ENCODE assay signal across 8 cellular contexts in the genomic region with DNA sequence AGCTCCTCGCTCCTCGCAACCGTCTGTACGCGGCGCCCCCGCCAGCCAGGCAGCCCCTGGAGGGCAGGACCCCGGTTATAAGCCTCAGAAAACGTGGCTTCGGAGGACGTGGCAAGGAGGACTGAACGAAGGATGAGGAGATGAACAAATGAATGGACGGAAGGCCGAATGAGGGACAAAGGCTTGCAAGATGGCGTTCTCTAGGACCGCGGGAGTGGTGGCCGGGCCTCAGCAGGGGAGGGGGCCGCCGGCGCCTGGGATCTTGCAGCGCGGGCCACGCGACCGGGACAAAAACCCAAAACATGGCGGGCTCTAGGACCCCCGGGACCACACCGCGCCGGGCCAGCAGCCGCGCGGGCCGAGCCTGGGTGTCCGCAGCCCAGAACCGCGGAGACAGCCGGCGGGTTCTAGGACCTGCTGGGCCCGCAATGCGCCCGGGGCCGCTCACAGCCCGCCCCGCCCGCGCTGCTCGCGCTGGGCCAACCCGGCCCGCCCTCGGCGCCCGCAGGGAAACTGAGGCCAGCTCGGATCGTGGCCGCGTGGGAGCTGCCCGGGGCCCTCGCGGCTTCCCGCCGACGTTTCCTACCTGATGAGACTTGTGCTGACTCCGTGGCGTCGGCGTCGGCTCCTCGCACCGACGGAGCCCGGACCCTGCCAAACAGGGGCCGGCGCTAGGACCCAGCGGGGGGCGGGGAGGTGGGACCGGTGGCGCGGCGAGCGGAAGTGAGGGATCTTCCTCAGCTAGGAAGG. TPM values are rescaled to one million over a fixed set of nuclear protein-coding genes. Genes with fewer than 3 reads are reported as not detected.
A peak's percentile ranks its signal among the peaks of the same experiment; 100 is the strongest.
DNase-seq lines count a peak whose midpoint lies in the region; ATAC-seq and TF ChIP-seq lines count a peak whose summit lies in the region.

No MANE protein-coding gene starts in this region.

- ATAC-seq in GM21786 (IDR thresholded peaks at IDR 0.05; ENCODE audit: unreplicated experiment): peak; percentile 48
- peak; percentile 75 to 86 for ATAC-seq in natural killer cell treated with Interleukin-12 subunit alpha and Interleukin-12 subunit beta and Interleukin-15 and Interleukin-18, amount 100 ng/mL, for 72 hours

- peaks cover 24% of the 10 kb centered on the region for H3K4me1 Mint-ChIP-seq in activated T-helper 2 cell treated with anti-CD3 and anti-CD28 coated beads, Interferon-gamma antibody, Interleukin-2, Interleukin-4, amounts not matched to agents 10 μg/mL and 5 μg/mL and 100 μg/mL, durations not matched to agents 14 hours and 24 hours and 36 hours (ENCODE audit: low read depth)
- peaks cover 33 to 39% of the 10 kb centered on the region in 2 donors for H3K4me1 Mint-ChIP-seq in natural killer cell treated with Interleukin-12 subunit alpha and Interleukin-12 subunit beta and Interleukin-15 and Interleukin-18, amount 100 ng/mL, for 72 hours (ENCODE audit: low read depth in 2 of 2)

- peak overlapping the region; percentile 96 for H3K27ac Mint-ChIP-seq in activated T-helper 2 cell treated with anti-CD3 and anti-CD28 coated beads, Interferon-gamma antibody, Interleukin-2, Interleukin-4, amounts not matched to agents 10 μg/mL and 5 μg/mL and 100 μg/mL, durations not matched to agents 14 hours and 24 hours and 36 hours
- H3K27ac Mint-ChIP-seq in natural killer cell treated with Interleukin-12 subunit alpha and Interleukin-12 subunit beta and Interleukin-15 and Interleukin-18, amount 100 ng/mL, for 72 hours: peak overlapping the region; percentile 92 to 93

- H3K27me3 Mint-ChIP-seq in activated T-helper 2 cell treated with anti-CD3 and anti-CD28 coated beads, Interferon-gamma antibody, Interleukin-2, Interleukin-4, amounts not matched to agents 10 μg/mL and 5 μg/mL and 100 μg/mL, durations not matched to agents 14 hours and 24 hours and 36 hours (ENCODE audit: low read depth): no peaks in the 10 kb centered on the region
- H3K27me3 Mint-ChIP-seq in natural killer cell treated with Interleukin-12 subunit alpha and Interleukin-12 subunit beta and Interleukin-15 and Interleukin-18, amount 100 ng/mL, for 72 hours: no peaks in the 10 kb centered on the region

- peaks cover 84% of the 10 kb centered on the region for H3K79me2 ChIP-seq in DOHH2 (ENCODE audit: control insufficient read depth, low read length)
- H3K79me2 ChIP-seq in KMS-11 (ENCODE audit: insufficient read depth, low read depth): peaks cover 79% of the 10 kb centered on the region

- peak overlapping the region; percentile 94 for H3K4me2 ChIP-seq in DOHH2 (ENCODE audit: low read length)
- peak overlapping the region; percentile 75 for H3K4me2 ChIP-seq in KMS-11

- H3K27ac ChIP-seq in DOHH2 (ENCODE audit: low read depth, low read length) (peak overlapping the region; percentile 73), KMS-11 (peak overlapping the region; percentile 70)

- no peaks in the 10 kb centered on the region for H3K27me3 ChIP-seq in DOHH2 (ENCODE audit: control insufficient read depth, low read length)
- no peaks in the 10 kb centered on the region for H3K27me3 ChIP-seq in KMS-11 (ENCODE audit: insufficient read depth, low read depth)

- no peaks in the 10 kb centered on the region for H3K9me3 ChIP-seq in DOHH2 (ENCODE audit: control insufficient read depth, insufficient read depth, low read length)

- DNase-seq in RPMI8226 (peak; percentile 95), fibroblast of peridontal ligament (ENCODE audit: extremely low read depth) (peak; percentile 84)
- DNase-seq in activated T-helper 2 cell treated with anti-CD3 and anti-CD28 coated beads, Interferon-gamma antibody, Interleukin-2, Interleukin-4, amounts not matched to agents 10 μg/mL and 5 μg/mL and 100 μg/mL, durations not matched to agents 14 hours and 24 hours and 36 hours (ENCODE audit: low spot score): peak; percentile 85
- peak; percentile 94 for DNase-seq in natural killer cell treated with Interleukin-12 subunit alpha and Interleukin-12 subunit beta and Interleukin-15 and Interleukin-18, amount 100 ng/mL, for 72 hours (ENCODE audit: low spot score)
- peak; percentile 73 to 92 (median 82) for DNase-seq in stimulated activated naive CD4-positive, alpha-beta T cell (lab: John Stamatoyannopoulos, UW)

- H3K9ac ChIP-seq in KMS-11: peak overlapping the region; percentile 81

- 0 out of 2 replicates have a peak, but pooled peaks cover 2% of the 10 kb centered on the region for H3F3A ChIP-seq in DOHH2 (ENCODE audit: control insufficient read depth, insufficient read depth)

- H4K20me1 ChIP-seq in DOHH2 (ENCODE audit: control insufficient read depth, insufficient read depth, low read depth, low read length): peaks cover 5% of the 10 kb centered on the region; the same call in 1 of the 2 replicates
- no peaks in the 10 kb centered on the region for H4K20me1 ChIP-seq in KMS-11 (ENCODE audit: insufficient read depth)

- no peaks in the 10 kb centered on the region for H3K9me2 ChIP-seq in DOHH2 (replicated peaks; ENCODE audit: control insufficient read depth, low read length)

- peaks cover 26% of the 10 kb centered on the region for H3K36me3 Mint-ChIP-seq in activated T-helper 2 cell treated with anti-CD3 and anti-CD28 coated beads, Interferon-gamma antibody, Interleukin-2, Interleukin-4, amounts not matched to agents 10 μg/mL and 5 μg/mL and 100 μg/mL, durations not matched to agents 14 hours and 24 hours and 36 hours (ENCODE audit: low read depth)
- peaks cover 13% of the 10 kb centered on the region for H3K36me3 Mint-ChIP-seq in natural killer cell treated with Interleukin-12 subunit alpha and Interleukin-12 subunit beta and Interleukin-15 and Interleukin-18, amount 100 ng/mL, for 72 hours

- peak overlapping the region; percentile 90 for H2AFZ ChIP-seq in KMS-11 (ENCODE audit: low read depth)

- H3K9me3 Mint-ChIP-seq in activated T-helper 2 cell treated with anti-CD3 and anti-CD28 coated beads, Interferon-gamma antibody, Interleukin-2, Interleukin-4, amounts not matched to agents 10 μg/mL and 5 μg/mL and 100 μg/mL, durations not matched to agents 14 hours and 24 hours and 36 hours: no peaks in the 10 kb centered on the region
- no peaks in the 10 kb centered on the region for H3K9me3 Mint-ChIP-seq in natural killer cell treated with Interleukin-12 subunit alpha and Interleukin-12 subunit beta and Interleukin-15 and Interleukin-18, amount 100 ng/mL, for 72 hours

- H3K4me1 ChIP-seq in DOHH2 (ENCODE audit: control insufficient read depth, low read length) (peaks cover 22% of the 10 kb centered on the region), KMS-11 (ENCODE audit: low read depth, poor library complexity, severe bottlenecking) (peaks cover 25% of the 10 kb centered on the region)

- H3K4me3 ChIP-seq in DOHH2 (ENCODE audit: low read length): peak overlapping the region; percentile 91
- H3K4me3 ChIP-seq in KMS-11 (IDR thresholded peaks at IDR 0.05; ENCODE audit: insufficient read depth, low read depth, low read length): no peak overlapping the region

- intact Hi-C loops in activated T-helper 2 cell treated with anti-CD3 and anti-CD28 coated beads, Interferon-gamma antibody, Interleukin-2, Interleukin-4, amounts not matched to agents 10 μg/mL and 5 μg/mL and 100 μg/mL, durations not matched to agents 14 hours and 24 hours and 36 hours (cut with micrococcal nuclease): loop anchor here (1.0 to 5.0 kb wide), 2 partner anchors 34 to 116 kb away; partner anchors contain the start of genes BCKDK and SETD1A

- H3K36me3 ChIP-seq in DOHH2 (ENCODE audit: control insufficient read depth, low read length) (peaks cover 36% of the 10 kb centered on the region), KMS-11 (ENCODE audit: insufficient read depth) (no peaks in the 10 kb centered on the region; the same call in 1 of the 2 replicates)

- TF ChIP-seq CTCF in DOHH2 (IDR thresholded peaks at IDR 0.05; ENCODE audit: low read depth, low read length, poor library complexity, severe bottlenecking) (peak; percentile 4), KMS-11 (conservative IDR thresholded peaks at IDR 0.05; ENCODE audit: low read depth, low read length) (no peak)

- peak overlapping the region; percentile 99 for H3K4me3 Mint-ChIP-seq in activated T-helper 2 cell treated with anti-CD3 and anti-CD28 coated beads, Interferon-gamma antibody, Interleukin-2, Interleukin-4, amounts not matched to agents 10 μg/mL and 5 μg/mL and 100 μg/mL, durations not matched to agents 14 hours and 24 hours and 36 hours (ENCODE audit: low read depth)
- H3K4me3 Mint-ChIP-seq in natural killer cell treated with Interleukin-12 subunit alpha and Interleukin-12 subunit beta and Interleukin-15 and Interleukin-18, amount 100 ng/mL, for 72 hours: peak overlapping the region; percentile 98

RNA-seq across cellular contexts. Expression of gene ZNF668, which starts 0.8 kb away (rescaled TPM):
- 12.7 and 13.2 TPM in 2 replicates for total RNA-seq in activated T-helper 2 cell treated with anti-CD3 and anti-CD28 coated beads, Interferon-gamma antibody, Interleukin-2, Interleukin-4, amounts not matched to agents 10 μg/mL and 5 μg/mL and 100 μg/mL, durations not matched to agents 14 hours and 24 hours and 36 hours
- 10 to 100 TPM; 16.4 to 30.5 TPM for total RNA-seq in natural killer cell treated with Interleukin-12 subunit alpha and Interleukin-12 subunit beta and Interleukin-15 and Interleukin-18, amount 100 ng/mL, for 72 hours

RNA-seq across cellular contexts. Expression of gene ZNF646, which starts 1.0 kb away (rescaled TPM):
- 24.4 and 24.5 TPM in 2 replicates for total RNA-seq in activated T-helper 2 cell treated with anti-CD3 and anti-CD28 coated beads, Interferon-gamma antibody, Interleukin-2, Interleukin-4, amounts not matched to agents 10 μg/mL and 5 μg/mL and 100 μg/mL, durations not matched to agents 14 hours and 24 hours and 36 hours
- total RNA-seq in natural killer cell treated with Interleukin-12 subunit alpha and Interleukin-12 subunit beta and Interleukin-15 and Interleukin-18, amount 100 ng/mL, for 72 hours: 10 to 100 TPM; 25.8 to 26.3 TPM

RNA-seq across cellular contexts. Expression of gene PRSS53, which starts 15.5 kb away (rescaled TPM):
- 4.8 and 5.1 TPM in 2 replicates for total RNA-seq in activated T-helper 2 cell treated with anti-CD3 and anti-CD28 coated beads, Interferon-gamma antibody, Interleukin-2, Interleukin-4, amounts not matched to agents 10 μg/mL and 5 μg/mL and 100 μg/mL, durations not matched to agents 14 hours and 24 hours and 36 hours
- 1 to 10 TPM; 4.1 to 5.1 TPM for total RNA-seq in natural killer cell treated with Interleukin-12 subunit alpha and Interleukin-12 subunit beta and Interleukin-15 and Interleukin-18, amount 100 ng/mL, for 72 hours

RNA-seq across cellular contexts. Expression of gene VKORC1, which starts 21.3 kb away (rescaled TPM):
- total RNA-seq in activated T-helper 2 cell treated with anti-CD3 and anti-CD28 coated beads, Interferon-gamma antibody, Interleukin-2, Interleukin-4, amounts not matched to agents 10 μg/mL and 5 μg/mL and 100 μg/mL, durations not matched to agents 14 hours and 24 hours and 36 hours: 54.5 and 60.0 TPM in 2 replicates
- total RNA-seq in natural killer cell treated with Interleukin-12 subunit alpha and Interleukin-12 subunit beta and Interleukin-15 and Interleukin-18, amount 100 ng/mL, for 72 hours: 10 to 100 TPM; 65.2 to 84.6 TPM

RNA-seq across cellular contexts. Expression of gene BCKDK, which starts 34.9 kb away (rescaled TPM):
- total RNA-seq in activated T-helper 2 cell treated with anti-CD3 and anti-CD28 coated beads, Interferon-gamma antibody, Interleukin-2, Interleukin-4, amounts not matched to agents 10 μg/mL and 5 μg/mL and 100 μg/mL, durations not matched to agents 14 hours and 24 hours and 36 hours: 47.5 and 50.0 TPM in 2 replicates
- 10 to 100 TPM; 42.7 to 43.1 TPM for total RNA-seq in natural killer cell treated with Interleukin-12 subunit alpha and Interleukin-12 subunit beta and Interleukin-15 and Interleukin-18, amount 100 ng/mL, for 72 hours
